Comparison of ENCODE assay signal across 1 cellular context in the genomic region with DNA sequence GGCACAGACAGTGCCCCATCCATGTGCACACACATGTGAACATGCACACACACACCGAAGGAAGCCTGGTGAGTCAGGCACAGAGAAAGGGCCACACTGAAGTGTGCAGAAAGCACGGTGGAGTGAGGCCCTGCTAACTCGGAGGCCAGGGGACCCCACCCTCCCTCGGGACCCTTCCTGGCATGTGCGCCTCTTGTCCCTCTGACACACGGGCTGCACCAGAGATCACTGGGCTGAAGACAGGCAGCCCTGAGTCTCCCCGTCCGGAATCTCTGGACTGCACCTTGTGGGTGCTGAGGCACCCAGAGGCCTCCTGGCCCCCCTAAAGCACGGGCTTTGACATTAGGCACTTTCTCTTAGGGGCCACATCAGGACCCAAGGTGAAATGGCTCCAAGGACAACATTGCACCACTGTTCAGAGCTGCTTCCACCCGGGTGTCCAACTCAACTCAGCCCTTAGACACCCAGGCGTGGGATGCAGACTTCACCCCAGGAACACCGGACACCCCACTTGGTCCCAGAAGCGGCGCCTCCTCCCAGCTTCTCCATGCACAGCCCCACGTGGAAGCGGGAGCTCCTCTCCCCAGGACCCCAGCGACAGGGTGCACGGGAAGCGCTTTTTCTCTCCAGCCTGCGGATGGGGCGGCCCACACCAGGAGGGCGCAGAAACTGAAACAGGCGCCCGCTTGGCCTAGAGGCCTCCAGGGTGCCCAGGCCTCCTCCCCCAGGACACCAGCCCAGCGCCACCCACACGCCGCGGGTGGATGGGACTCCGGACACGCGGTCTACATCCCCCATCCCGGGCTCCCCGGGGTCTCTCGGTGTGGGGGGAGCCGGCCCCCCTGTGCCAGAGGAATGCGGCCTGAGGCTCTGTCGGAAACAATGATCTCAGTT.
TF ChIP-seq lines count a peak whose summit lies in the region.

No MANE protein-coding gene starts in this region.

TF ChIP-seq in GM23338, 12 proteins besides CTCF, POLR2A, EP300 and RAD21 (continued from another document):
- TF ChIP-seq, protein P1, sequence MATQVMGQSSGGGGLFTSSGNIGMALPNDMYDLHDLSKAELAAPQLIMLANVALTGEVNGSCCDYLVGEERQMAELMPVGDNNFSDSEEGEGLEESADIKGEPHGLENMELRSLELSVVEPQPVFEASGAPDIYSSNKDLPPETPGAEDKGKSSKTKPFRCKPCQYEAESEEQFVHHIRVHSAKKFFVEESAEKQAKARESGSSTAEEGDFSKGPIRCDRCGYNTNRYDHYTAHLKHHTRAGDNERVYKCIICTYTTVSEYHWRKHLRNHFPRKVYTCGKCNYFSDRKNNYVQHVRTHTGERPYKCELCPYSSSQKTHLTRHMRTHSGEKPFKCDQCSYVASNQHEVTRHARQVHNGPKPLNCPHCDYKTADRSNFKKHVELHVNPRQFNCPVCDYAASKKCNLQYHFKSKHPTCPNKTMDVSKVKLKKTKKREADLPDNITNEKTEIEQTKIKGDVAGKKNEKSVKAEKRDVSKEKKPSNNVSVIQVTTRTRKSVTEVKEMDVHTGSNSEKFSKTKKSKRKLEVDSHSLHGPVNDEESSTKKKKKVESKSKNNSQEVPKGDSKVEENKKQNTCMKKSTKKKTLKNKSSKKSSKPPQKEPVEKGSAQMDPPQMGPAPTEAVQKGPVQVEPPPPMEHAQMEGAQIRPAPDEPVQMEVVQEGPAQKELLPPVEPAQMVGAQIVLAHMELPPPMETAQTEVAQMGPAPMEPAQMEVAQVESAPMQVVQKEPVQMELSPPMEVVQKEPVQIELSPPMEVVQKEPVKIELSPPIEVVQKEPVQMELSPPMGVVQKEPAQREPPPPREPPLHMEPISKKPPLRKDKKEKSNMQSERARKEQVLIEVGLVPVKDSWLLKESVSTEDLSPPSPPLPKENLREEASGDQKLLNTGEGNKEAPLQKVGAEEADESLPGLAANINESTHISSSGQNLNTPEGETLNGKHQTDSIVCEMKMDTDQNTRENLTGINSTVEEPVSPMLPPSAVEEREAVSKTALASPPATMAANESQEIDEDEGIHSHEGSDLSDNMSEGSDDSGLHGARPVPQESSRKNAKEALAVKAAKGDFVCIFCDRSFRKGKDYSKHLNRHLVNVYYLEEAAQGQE (IDR thresholded peaks at IDR 0.05; ENCODE audit: unreplicated experiment) = no peak
- no peak for TF ChIP-seq EZH2 (IDR thresholded peaks at IDR 0.05; ENCODE audit: low read depth, unreplicated experiment)
